In the genomic region with DNA sequence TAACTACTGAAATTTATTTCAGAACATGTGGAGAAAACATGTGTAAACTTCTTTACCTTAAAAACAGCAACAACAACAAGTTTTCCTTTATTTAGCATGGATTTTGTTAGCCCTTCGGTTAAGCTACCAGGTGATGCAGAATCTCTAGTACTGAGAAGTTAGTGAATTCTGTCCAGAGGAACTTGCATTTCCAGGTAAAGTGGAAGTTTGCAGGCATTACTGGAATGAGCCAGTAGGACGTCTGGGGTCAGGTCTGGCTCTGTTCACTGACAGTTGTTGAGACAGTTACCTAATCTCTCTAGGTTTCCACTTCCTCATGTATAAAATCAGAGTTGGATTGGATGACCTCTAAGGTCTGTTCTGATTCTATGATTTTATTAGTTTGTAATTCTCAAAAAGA, we compare ENCODE assay signal across 1 cellular context.
TF ChIP-seq lines count a peak whose summit lies in the region.

No MANE protein-coding gene starts in this region.

TF ChIP-seq in GM23338, 12 proteins besides CTCF, POLR2A, EP300 and RAD21:
- TF ChIP-seq JUNB (IDR thresholded peaks at IDR 0.05; ENCODE audit: unreplicated experiment), result no peak
- TF ChIP-seq, protein P1, sequence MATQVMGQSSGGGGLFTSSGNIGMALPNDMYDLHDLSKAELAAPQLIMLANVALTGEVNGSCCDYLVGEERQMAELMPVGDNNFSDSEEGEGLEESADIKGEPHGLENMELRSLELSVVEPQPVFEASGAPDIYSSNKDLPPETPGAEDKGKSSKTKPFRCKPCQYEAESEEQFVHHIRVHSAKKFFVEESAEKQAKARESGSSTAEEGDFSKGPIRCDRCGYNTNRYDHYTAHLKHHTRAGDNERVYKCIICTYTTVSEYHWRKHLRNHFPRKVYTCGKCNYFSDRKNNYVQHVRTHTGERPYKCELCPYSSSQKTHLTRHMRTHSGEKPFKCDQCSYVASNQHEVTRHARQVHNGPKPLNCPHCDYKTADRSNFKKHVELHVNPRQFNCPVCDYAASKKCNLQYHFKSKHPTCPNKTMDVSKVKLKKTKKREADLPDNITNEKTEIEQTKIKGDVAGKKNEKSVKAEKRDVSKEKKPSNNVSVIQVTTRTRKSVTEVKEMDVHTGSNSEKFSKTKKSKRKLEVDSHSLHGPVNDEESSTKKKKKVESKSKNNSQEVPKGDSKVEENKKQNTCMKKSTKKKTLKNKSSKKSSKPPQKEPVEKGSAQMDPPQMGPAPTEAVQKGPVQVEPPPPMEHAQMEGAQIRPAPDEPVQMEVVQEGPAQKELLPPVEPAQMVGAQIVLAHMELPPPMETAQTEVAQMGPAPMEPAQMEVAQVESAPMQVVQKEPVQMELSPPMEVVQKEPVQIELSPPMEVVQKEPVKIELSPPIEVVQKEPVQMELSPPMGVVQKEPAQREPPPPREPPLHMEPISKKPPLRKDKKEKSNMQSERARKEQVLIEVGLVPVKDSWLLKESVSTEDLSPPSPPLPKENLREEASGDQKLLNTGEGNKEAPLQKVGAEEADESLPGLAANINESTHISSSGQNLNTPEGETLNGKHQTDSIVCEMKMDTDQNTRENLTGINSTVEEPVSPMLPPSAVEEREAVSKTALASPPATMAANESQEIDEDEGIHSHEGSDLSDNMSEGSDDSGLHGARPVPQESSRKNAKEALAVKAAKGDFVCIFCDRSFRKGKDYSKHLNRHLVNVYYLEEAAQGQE (IDR thresholded peaks at IDR 0.05; ENCODE audit: unreplicated experiment), result no peak
- TF ChIP-seq STAT1 (IDR thresholded peaks at IDR 0.05; ENCODE audit: unreplicated experiment), result no peak
- TF ChIP-seq ZNF114 (CRISPR knock-in tag; IDR thresholded peaks at IDR 0.05), result no peak
- TF ChIP-seq POLR2AphosphoS5 (IDR thresholded peaks at IDR 0.05; ENCODE audit: low read depth), result no peak
- TF ChIP-seq CREB1 (CRISPR knock-in tag; IDR thresholded peaks at IDR 0.05; ENCODE audit: low read depth), result no peak
- TF ChIP-seq NANOG (IDR thresholded peaks at IDR 0.05; ENCODE audit: borderline replicate concordance), result no peak
- TF ChIP-seq, protein P2, sequence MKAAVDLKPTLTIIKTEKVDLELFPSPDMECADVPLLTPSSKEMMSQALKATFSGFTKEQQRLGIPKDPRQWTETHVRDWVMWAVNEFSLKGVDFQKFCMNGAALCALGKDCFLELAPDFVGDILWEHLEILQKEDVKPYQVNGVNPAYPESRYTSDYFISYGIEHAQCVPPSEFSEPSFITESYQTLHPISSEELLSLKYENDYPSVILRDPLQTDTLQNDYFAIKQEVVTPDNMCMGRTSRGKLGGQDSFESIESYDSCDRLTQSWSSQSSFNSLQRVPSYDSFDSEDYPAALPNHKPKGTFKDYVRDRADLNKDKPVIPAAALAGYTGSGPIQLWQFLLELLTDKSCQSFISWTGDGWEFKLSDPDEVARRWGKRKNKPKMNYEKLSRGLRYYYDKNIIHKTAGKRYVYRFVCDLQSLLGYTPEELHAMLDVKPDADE (IDR thresholded peaks at IDR 0.05), result no peak
- no peak for TF ChIP-seq EZH2phosphoT487 (IDR thresholded peaks at IDR 0.05; ENCODE audit: unreplicated experiment)
- TF ChIP-seq, protein P3, sequence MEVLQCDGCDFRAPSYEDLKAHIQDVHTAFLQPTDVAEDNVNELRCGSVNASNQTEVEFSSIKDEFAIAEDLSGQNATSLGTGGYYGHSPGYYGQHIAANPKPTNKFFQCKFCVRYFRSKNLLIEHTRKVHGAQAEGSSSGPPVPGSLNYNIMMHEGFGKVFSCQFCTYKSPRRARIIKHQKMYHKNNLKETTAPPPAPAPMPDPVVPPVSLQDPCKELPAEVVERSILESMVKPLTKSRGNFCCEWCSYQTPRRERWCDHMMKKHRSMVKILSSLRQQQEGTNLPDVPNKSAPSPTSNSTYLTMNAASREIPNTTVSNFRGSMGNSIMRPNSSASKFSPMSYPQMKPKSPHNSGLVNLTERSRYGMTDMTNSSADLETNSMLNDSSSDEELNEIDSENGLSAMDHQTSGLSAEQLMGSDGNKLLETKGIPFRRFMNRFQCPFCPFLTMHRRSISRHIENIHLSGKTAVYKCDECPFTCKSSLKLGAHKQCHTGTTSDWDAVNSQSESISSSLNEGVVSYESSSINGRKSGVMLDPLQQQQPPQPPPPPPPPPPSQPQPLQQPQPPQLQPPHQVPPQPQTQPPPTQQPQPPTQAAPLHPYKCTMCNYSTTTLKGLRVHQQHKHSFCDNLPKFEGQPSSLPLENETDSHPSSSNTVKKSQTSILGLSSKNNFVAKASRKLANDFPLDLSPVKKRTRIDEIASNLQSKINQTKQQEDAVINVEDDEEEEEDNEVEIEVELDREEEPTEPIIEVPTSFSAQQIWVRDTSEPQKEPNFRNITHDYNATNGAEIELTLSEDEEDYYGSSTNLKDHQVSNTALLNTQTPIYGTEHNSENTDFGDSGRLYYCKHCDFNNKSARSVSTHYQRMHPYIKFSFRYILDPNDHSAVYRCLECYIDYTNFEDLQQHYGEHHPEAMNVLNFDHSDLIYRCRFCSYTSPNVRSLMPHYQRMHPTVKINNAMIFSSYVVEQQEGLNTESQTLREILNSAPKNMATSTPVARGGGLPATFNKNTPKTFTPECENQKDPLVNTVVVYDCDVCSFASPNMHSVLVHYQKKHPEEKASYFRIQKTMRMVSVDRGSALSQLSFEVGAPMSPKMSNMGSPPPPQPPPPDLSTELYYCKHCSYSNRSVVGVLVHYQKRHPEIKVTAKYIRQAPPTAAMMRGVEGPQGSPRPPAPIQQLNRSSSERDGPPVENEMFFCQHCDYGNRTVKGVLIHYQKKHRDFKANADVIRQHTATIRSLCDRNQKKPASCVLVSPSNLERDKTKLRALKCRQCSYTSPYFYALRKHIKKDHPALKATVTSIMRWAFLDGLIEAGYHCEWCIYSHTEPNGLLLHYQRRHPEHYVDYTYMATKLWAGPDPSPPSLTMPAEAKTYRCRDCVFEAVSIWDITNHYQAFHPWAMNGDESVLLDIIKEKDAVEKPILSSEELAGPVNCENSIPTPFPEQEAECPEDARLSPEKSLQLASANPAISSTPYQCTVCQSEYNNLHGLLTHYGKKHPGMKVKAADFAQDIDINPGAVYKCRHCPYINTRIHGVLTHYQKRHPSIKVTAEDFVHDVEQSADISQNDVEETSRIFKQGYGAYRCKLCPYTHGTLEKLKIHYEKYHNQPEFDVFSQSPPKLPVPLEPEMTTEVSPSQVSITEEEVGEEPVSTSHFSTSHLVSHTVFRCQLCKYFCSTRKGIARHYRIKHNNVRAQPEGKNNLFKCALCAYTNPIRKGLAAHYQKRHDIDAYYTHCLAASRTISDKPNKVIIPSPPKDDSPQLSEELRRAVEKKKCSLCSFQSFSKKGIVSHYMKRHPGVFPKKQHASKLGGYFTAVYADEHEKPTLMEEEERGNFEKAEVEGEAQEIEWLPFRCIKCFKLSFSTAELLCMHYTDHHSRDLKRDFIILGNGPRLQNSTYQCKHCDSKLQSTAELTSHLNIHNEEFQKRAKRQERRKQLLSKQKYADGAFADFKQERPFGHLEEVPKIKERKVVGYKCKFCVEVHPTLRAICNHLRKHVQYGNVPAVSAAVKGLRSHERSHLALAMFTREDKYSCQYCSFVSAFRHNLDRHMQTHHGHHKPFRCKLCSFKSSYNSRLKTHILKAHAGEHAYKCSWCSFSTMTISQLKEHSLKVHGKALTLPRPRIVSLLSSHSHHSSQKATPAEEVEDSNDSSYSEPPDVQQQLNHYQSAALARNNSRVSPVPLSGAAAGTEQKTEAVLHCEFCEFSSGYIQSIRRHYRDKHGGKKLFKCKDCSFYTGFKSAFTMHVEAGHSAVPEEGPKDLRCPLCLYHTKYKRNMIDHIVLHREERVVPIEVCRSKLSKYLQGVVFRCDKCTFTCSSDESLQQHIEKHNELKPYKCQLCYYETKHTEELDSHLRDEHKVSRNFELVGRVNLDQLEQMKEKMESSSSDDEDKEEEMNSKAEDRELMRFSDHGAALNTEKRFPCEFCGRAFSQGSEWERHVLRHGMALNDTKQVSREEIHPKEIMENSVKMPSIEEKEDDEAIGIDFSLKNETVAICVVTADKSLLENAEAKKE (CRISPR knock-in tag; IDR thresholded peaks at IDR 0.05), result no peak
- no peak for TF ChIP-seq ZNF331 (CRISPR knock-in tag; IDR thresholded peaks at IDR 0.05; ENCODE audit: low read depth)
- TF ChIP-seq EZH2 (IDR thresholded peaks at IDR 0.05; ENCODE audit: low read depth, unreplicated experiment), result no peak
TF ChIP-seq in GM23338: peak in this region for 0.
